In genomic region chr6:37005827-37006514, GRCh38 we compare ENCODE assay signal across 9 cellular contexts. TPM values are rescaled to one million over a fixed set of nuclear protein-coding genes. Genes with fewer than 3 reads are reported as not detected.
DNase-seq lines count a peak whose midpoint lies in the region; ATAC-seq and TF ChIP-seq lines count a peak whose summit lies in the region.
"Had no signal": no experiment of that assay in that cellular context is flagged by ENCODE, and none has a peak within 500 bp of the region (broad histone marks: within the 10 kb centered on the region; RNA-seq: fewer than 3 reads in every experiment).

No MANE protein-coding gene starts in this region.

- H2AFZ ChIP-seq in PC-9: no peak overlapping the region

- H3K9me3 ChIP-seq in suprapubic skin: no peaks in the 10 kb centered on the region
- H3K9me3 ChIP-seq in PC-9 (ENCODE audit: insufficient read depth, low read depth): no peaks in the 10 kb centered on the region

- 56% methylated on average over 11 of the region's 12 CpGs for WGBS in suprapubic skin

- no peak for TF ChIP-seq EP300 in suprapubic skin (IDR thresholded peaks at IDR 0.05)

- no peaks in the 10 kb centered on the region for H3F3A ChIP-seq in PC-9 (ENCODE audit: insufficient read depth, low read depth)

- H3K27ac ChIP-seq in suprapubic skin (peak overlapping the region; percentile 55), PC-9 (no peak overlapping the region)

- H3K27ac Mint-ChIP-seq in activated CD8-positive, alpha-beta memory T cell treated with anti-CD3 and anti-CD28 coated beads, Interleukin-2, amount 10 ng/mL, durations not matched to agents 7 days and 5 days: peak overlapping the region; percentile 55
- peak overlapping the region; percentile 54 to 87 for H3K27ac Mint-ChIP-seq in effector memory CD8-positive, alpha-beta T cell

- H3K36me3 Mint-ChIP-seq in activated CD8-positive, alpha-beta memory T cell treated with anti-CD3 and anti-CD28 coated beads, Interleukin-2, amount 10 ng/mL, durations not matched to agents 7 days and 5 days: peaks cover 7% of the 10 kb centered on the region
- H3K36me3 Mint-ChIP-seq in effector memory CD8-positive, alpha-beta T cell (ENCODE audit: insufficient read depth): no peaks in the 10 kb centered on the region

- TF ChIP-seq CTCF in suprapubic skin (IDR thresholded peaks at IDR 0.05) (no peak), PC-9 (conservative IDR thresholded peaks at IDR 0.05) (no peak)

- intact Hi-C loops in PC-9 (cut with micrococcal nuclease; ENCODE audit: unreplicated experiment): no loop called here

- DNase-seq in activated CD8-positive, alpha-beta memory T cell treated with anti-CD3 and anti-CD28 coated beads, Interleukin-2, amount 10 ng/mL, durations not matched to agents 7 days and 5 days: no peak
- no peak for DNase-seq in activated CD8-positive, alpha-beta memory T cell treated with anti-CD3 and anti-CD28 coated beads, Interleukin-2, amount 50 U/mL, for 48 hours
- no peak for DNase-seq in effector memory CD8-positive, alpha-beta T cell
- DNase-seq in suprapubic skin (ENCODE audit: low spot score in 2 of 2): no peak
- DNase-seq in GM19238 (ENCODE audit: insufficient read length, low spot score): no peak
- DNase-seq in SHP77 treated with DMSO at 0.1 percent for 48 hours (lab: John Stamatoyannopoulos, UW): no peak
- no peak for DNase-seq in PC-9
- DNase-seq: activated effector memory CD4-positive, alpha-beta T cell treated with anti-CD3 and anti-CD28 coated beads, Interleukin-2, amount 50 U/mL, for 16 hours had no signal

- CTCF ChIA-PET in activated CD8-positive, alpha-beta memory T cell treated with anti-CD3 and anti-CD28 coated beads, Interleukin-2, amount 10 ng/mL, durations not matched to agents 7 days and 5 days (lab: Charles Lee): interaction anchor here (1.0 to 11.0 kb wide), 8 partner anchors 10 to 240 kb away, joined by 3 to 116 read pairs (median 4); partner anchors contain the start of gene C6orf89
- CTCF ChIA-PET in PC-9 (lab: Charles Lee): interaction anchor here (0.5 to 1.7 kb wide), 2 partner anchors 12 to 281 kb away, joined by 3 to 4 read pairs; no protein-coding TSS in a partner anchor

- H3K9me3 Mint-ChIP-seq in activated CD8-positive, alpha-beta memory T cell treated with anti-CD3 and anti-CD28 coated beads, Interleukin-2, amount 10 ng/mL, durations not matched to agents 7 days and 5 days (ENCODE audit: low read depth): no peaks in the 10 kb centered on the region
- no peaks in the 10 kb centered on the region for H3K9me3 Mint-ChIP-seq in effector memory CD8-positive, alpha-beta T cell

- no peaks in the 10 kb centered on the region for H4K20me1 ChIP-seq in PC-9 (ENCODE audit: insufficient read depth)

- no peak overlapping the region for H3K4me2 ChIP-seq in PC-9

- peak overlapping the region; percentile 62 for H3K4me3 Mint-ChIP-seq in activated CD8-positive, alpha-beta memory T cell treated with anti-CD3 and anti-CD28 coated beads, Interleukin-2, amount 10 ng/mL, durations not matched to agents 7 days and 5 days
- H3K4me3 Mint-ChIP-seq in effector memory CD8-positive, alpha-beta T cell: peak overlapping the region; percentile 58 to 79

- peaks cover 32% of the 10 kb centered on the region for H3K4me1 Mint-ChIP-seq in activated CD8-positive, alpha-beta memory T cell treated with anti-CD3 and anti-CD28 coated beads, Interleukin-2, amount 10 ng/mL, durations not matched to agents 7 days and 5 days
- peaks cover 11 to 19% of the 10 kb centered on the region in 2 donors for H3K4me1 Mint-ChIP-seq in effector memory CD8-positive, alpha-beta T cell (ENCODE audit: low read depth in 2 of 2)

- H3K79me2 ChIP-seq in PC-9 (ENCODE audit: low read depth): no peaks in the 10 kb centered on the region

- no peaks in the 10 kb centered on the region for H3K36me3 ChIP-seq in suprapubic skin
- H3K36me3 ChIP-seq in PC-9 (ENCODE audit: low read depth): no peaks in the 10 kb centered on the region

- no peaks in the 10 kb centered on the region for H3K9me2 ChIP-seq in PC-9 (ENCODE audit: insufficient read depth)

- no TSS peak for BruUV-seq in PC-9 (replicated peaks; lab: Mats Ljungman, UMichigan)

- peaks cover 3% of the 10 kb centered on the region for H3K27me3 Mint-ChIP-seq in activated CD8-positive, alpha-beta memory T cell treated with anti-CD3 and anti-CD28 coated beads, Interleukin-2, amount 10 ng/mL, durations not matched to agents 7 days and 5 days
- H3K27me3 Mint-ChIP-seq in effector memory CD8-positive, alpha-beta T cell: no peaks in the 10 kb centered on the region

- H3K4me3 ChIP-seq in suprapubic skin (peak overlapping the region; percentile 35), PC-9 (no peak overlapping the region)

- H3K27me3 ChIP-seq in suprapubic skin (no peaks in the 10 kb centered on the region), PC-9 (ENCODE audit: insufficient read depth, low read depth) (peaks cover 3% of the 10 kb centered on the region; the same call in 1 of the 2 replicates)

- peak; percentile 54 for ATAC-seq in activated CD8-positive, alpha-beta memory T cell treated with anti-CD3 and anti-CD28 coated beads, Interleukin-2, amount 10 ng/mL, durations not matched to agents 7 days and 5 days
- ATAC-seq in HG03378 (IDR thresholded peaks at IDR 0.05; ENCODE audit: unreplicated experiment): peak; percentile 15
- ATAC-seq in effector memory CD8-positive, alpha-beta T cell (replicated peaks): peak; percentile 54

- POLR2A ChIA-PET in PC-9 (lab: Charles Lee; ENCODE audit: unreplicated experiment): interaction anchor here (0.6 to 1.1 kb wide), 2 partner anchors 20 to 509 kb away, joined by 3 to 8 read pairs; partner anchors contain the start of gene MTCH1

- H3K4me1 ChIP-seq in suprapubic skin (peaks cover 18% of the 10 kb centered on the region), PC-9 (replicated peaks; ENCODE audit: insufficient read depth) (no peaks in the 10 kb centered on the region)

- TF ChIP-seq POLR2A in suprapubic skin (IDR thresholded peaks at IDR 0.05): no peak

RNA-seq across cellular contexts. Expression of gene FGD2, which starts 0.5 kb away (rescaled TPM):
- total RNA-seq in activated CD8-positive, alpha-beta memory T cell treated with anti-CD3 and anti-CD28 coated beads, Interleukin-2, amount 10 ng/mL, durations not matched to agents 7 days and 5 days: 10 to 100 TPM; 15.6 to 26.3 TPM
- 10 to 100 TPM in 1 of 4 donors, 1 to 10 TPM in 3; 2.4 to 13.6 (median 4.6) TPM for total RNA-seq in suprapubic skin
- total RNA-seq in PC-9 (2021): 0.50 and 0.55 TPM in 2 replicates

RNA-seq across cellular contexts. Expression of gene MTCH1, which starts 20.0 kb away (rescaled TPM):
- total RNA-seq in activated CD8-positive, alpha-beta memory T cell treated with anti-CD3 and anti-CD28 coated beads, Interleukin-2, amount 10 ng/mL, durations not matched to agents 7 days and 5 days: 100 to 1,000 TPM; 125 to 167 TPM
- 100 to 1,000 TPM; 160 to 220 (median 183) TPM for total RNA-seq in suprapubic skin
- total RNA-seq in PC-9 (2021): 236 and 241 TPM in 2 replicates

RNA-seq across cellular contexts. Expression of gene PI16, which starts 51.4 kb away (rescaled TPM):
- total RNA-seq in activated CD8-positive, alpha-beta memory T cell treated with anti-CD3 and anti-CD28 coated beads, Interleukin-2, amount 10 ng/mL, durations not matched to agents 7 days and 5 days: 1 to 10 TPM in 1 of 2 experiments, under 1 TPM in 1; 0.37 to 2.0 TPM
- total RNA-seq in suprapubic skin: 10 to 100 TPM in 1 of 4 donors, 1 to 10 TPM in 3; 2.8 to 17.2 (median 3.9) TPM
- total RNA-seq in PC-9 (2021): 0.83 and 1.9 TPM in 2 replicates
